In the genomic region with DNA sequence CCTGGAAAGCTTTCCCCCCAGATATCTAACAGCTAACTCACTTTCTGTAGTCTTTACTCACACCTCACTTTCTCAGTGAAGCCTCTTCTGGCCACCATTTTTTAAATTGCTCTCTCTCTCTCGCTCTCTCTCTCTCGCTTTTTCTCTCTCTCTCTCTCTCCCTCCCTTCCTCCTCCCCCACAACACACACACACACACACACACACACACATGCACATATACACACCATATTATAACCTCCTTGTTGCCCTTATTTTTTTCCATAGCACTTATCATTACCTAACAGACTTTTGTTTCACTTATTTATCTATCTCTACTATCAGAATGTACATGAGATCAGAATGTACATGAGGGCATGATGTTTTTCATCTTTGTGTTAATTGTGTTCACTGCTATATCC, we compare ENCODE assay signal across 25 cellular contexts.
"Had no signal": no experiment of that assay in that cellular context is flagged by ENCODE, and none has a peak within 500 bp of the region (broad histone marks: within the 10 kb centered on the region; RNA-seq: fewer than 3 reads in every experiment).

No MANE protein-coding gene starts in this region.

- H3K4me1 ChIP-seq: colonic mucosa, esophagus squamous epithelium, gastrocnemius medialis, heart right ventricle, left lung, lower lobe of right lung had no signal

- DNase-seq: colonic mucosa; cortex of kidney; effector CD8-positive, alpha-beta T cell; effector memory CD8-positive, alpha-beta T cell; endodermal cell; esophagus squamous epithelium; foreskin fibroblast; foreskin melanocyte; gastrocnemius medialis; glutamatergic neuron; head of caudate nucleus; heart right ventricle; hippocampal formation; left cardiac atrium; left lung; left ventricle myocardium superior; lower lobe of right lung; mesenchymal stem cell; midbrain; naive thymus-derived CD4-positive, alpha-beta T cell had no signal

- ATAC-seq: effector memory CD8-positive, alpha-beta T cell; esophagus mucosa; gastrocnemius medialis; heart right ventricle; left cardiac atrium; left lung; left ventricle myocardium superior; lower lobe of right lung; naive thymus-derived CD4-positive, alpha-beta T cell had no signal

- H3K36me3 ChIP-seq: colonic mucosa, esophagus squamous epithelium, gastrocnemius medialis, heart right ventricle, left lung, lower lobe of right lung had no signal

- H3K27ac ChIP-seq: colonic mucosa, epithelial cell of prostate, esophagus squamous epithelium, gastrocnemius medialis, heart right ventricle, left lung, lower lobe of right lung had no signal

- H3K4me3 ChIP-seq: colonic mucosa, esophagus squamous epithelium, gastrocnemius medialis, heart right ventricle, left lung, lower lobe of right lung had no signal

- H3K27me3 ChIP-seq: colonic mucosa, esophagus squamous epithelium, gastrocnemius medialis, heart right ventricle, left lung had no signal

- FAIRE-seq: endometrium, islet of Langerhans, keratinocyte had no signal

- H3K9me3 ChIP-seq: colonic mucosa had no signal
